In genomic region chr15:90828111-90828510, GRCh38 we compare ENCODE assay signal across 18 cellular contexts.
"Had no signal": no experiment of that assay in that cellular context is flagged by ENCODE, and none has a peak within 500 bp of the region (broad histone marks: within the 10 kb centered on the region; RNA-seq: fewer than 3 reads in every experiment).

No MANE protein-coding gene starts in this region.

- H3K9me3 Mint-ChIP-seq: nephron, T-cell had no signal

- H3K27ac Mint-ChIP-seq: activated naive CD4-positive, alpha-beta T cell treated with anti-CD3 and anti-CD28 coated beads, Interleukin-2, amount 10 ng/mL, durations not matched to agents 7 days and 5 days; nephron; progenitor cell of endocrine pancreas; T-cell had no signal

- H3K27ac ChIP-seq: adrenal gland, cardiac muscle cell, gastrocnemius medialis, heart left ventricle, right atrium auricular region, skin epidermis, stomach, testis had no signal

- H3K36me3 ChIP-seq: adrenal gland, cardiac muscle cell, gastrocnemius medialis, heart left ventricle, right atrium auricular region, stomach, upper lobe of left lung had no signal

- H3K27me3 ChIP-seq: adrenal gland, cardiac muscle cell, gastrocnemius medialis, heart left ventricle, right atrium auricular region, stomach, testis, upper lobe of left lung had no signal

- H3K4me3 ChIP-seq: adrenal gland, cardiac muscle cell, gastrocnemius medialis, heart left ventricle, right atrium auricular region, skin epidermis, stomach, testis, upper lobe of left lung had no signal

- DNase-seq: activated naive CD4-positive, alpha-beta T cell treated with anti-CD3 and anti-CD28 coated beads, Interleukin-2, amount 10 ng/mL, durations not matched to agents 7 days and 5 days; adrenal gland; erythroblast; gastrocnemius medialis; heart left ventricle; mesendoderm; occipital lobe; stimulated activated CD4-positive, alpha-beta T cell treated with anti-CD3 and anti-CD28 coated beads, Interleukin-4, amount 100 ng/mL, for 4 hours; stimulated activated CD8-positive, alpha-beta memory T cell treated with anti-CD3 and anti-CD28 coated beads, Interleukin-4, amount 100 ng/mL, for 48 hours; stomach; T-cell; testis; upper lobe of left lung had no signal

- H3K27me3 Mint-ChIP-seq: activated naive CD4-positive, alpha-beta T cell treated with anti-CD3 and anti-CD28 coated beads, Interleukin-2, amount 10 ng/mL, durations not matched to agents 7 days and 5 days had no signal

- H3K4me1 Mint-ChIP-seq: nephron had no signal

- H3K4me3 Mint-ChIP-seq: activated naive CD4-positive, alpha-beta T cell treated with anti-CD3 and anti-CD28 coated beads, Interleukin-2, amount 10 ng/mL, durations not matched to agents 7 days and 5 days; nephron; T-cell had no signal

- ATAC-seq: gastrocnemius medialis, heart left ventricle, T-cell had no signal

- H3K9me3 ChIP-seq: adrenal gland, gastrocnemius medialis, heart left ventricle, right atrium auricular region, stomach, testis, upper lobe of left lung had no signal

- H3K4me1 ChIP-seq: adrenal gland, gastrocnemius medialis, right atrium auricular region, testis had no signal

- H3K36me3 Mint-ChIP-seq: T-cell had no signal
